Comparison of ENCODE assay signal across 1 cellular context in genomic region chr15:31070867-31071266, GRCh38.
TF ChIP-seq lines count a peak whose summit lies in the region.

No MANE protein-coding gene starts in this region.

TF ChIP-seq in K562, 482 proteins besides CTCF, POLR2A, EP300 and RAD21 (continued from another document):
- no peak for TF ChIP-seq PKNOX1 (IDR thresholded peaks at IDR 0.05)
- TF ChIP-seq ZZZ3 (IDR thresholded peaks at IDR 0.05): no peak
- TF ChIP-seq ZNF518B (CRISPR knock-in tag; IDR thresholded peaks at IDR 0.05): no peak
- no peak for TF ChIP-seq ZC3H8 (IDR thresholded peaks at IDR 0.05)
- no peak for TF ChIP-seq SRSF9 (IDR thresholded peaks at IDR 0.05; ENCODE audit: borderline replicate concordance, low read depth, low read length)
TF ChIP-seq in K562: peak in this region for 2.
